ENCODE assay signal across 13 cellular contexts in genomic region chr1:2330511-2331199, GRCh38.
DNase-seq lines count a peak whose midpoint lies in the region; ATAC-seq and TF ChIP-seq lines count a peak whose summit lies in the region.
"Had no signal": no experiment of that assay in that cellular context is flagged by ENCODE, and none has a peak within 500 bp of the region (broad histone marks: within the 10 kb centered on the region; RNA-seq: fewer than 3 reads in every experiment).

No MANE protein-coding gene starts in this region.

- H3K36me3 ChIP-seq in esophagus squamous epithelium (no peaks in the 10 kb centered on the region), thyroid gland (no peaks in the 10 kb centered on the region)

- H3K4me1 ChIP-seq in esophagus squamous epithelium (peaks cover 7 to 50% (median 11%) of the 10 kb centered on the region in 3 donors), thyroid gland (peaks cover 9 to 12% of the 10 kb centered on the region in 2 donors)

- H3K27me3 ChIP-seq in esophagus squamous epithelium (peaks cover 0 to 37% (median 0%) of the 10 kb centered on the region in 4 donors), thyroid gland (no peaks in the 10 kb centered on the region)

- peak overlapping the region in 3 of 4 donors; percentile 60 to 79 (median 78) for H3K27ac ChIP-seq in esophagus squamous epithelium
- peak overlapping the region in 2 of 3 donors; percentile 10 to 32 for H3K27ac ChIP-seq in thyroid gland

- DNase-seq in HT1080 (ENCODE audit: low read depth) (peak; percentile 36), esophagus squamous epithelium (lab: John Stamatoyannopoulos, UW) (no peak), mesothelial cell of epicardium (ENCODE audit: low spot score in 2 of 2, unreplicated experiment in 2 of 2) (peak; percentile 59 to 79), thyroid gland (peak; percentile 80 to 82), HUDEP-2 (lab: John Stamatoyannopoulos, UW; ENCODE audit: unreplicated experiment in 76 of 76) (no peak), MV-4-11 (lab: John Stamatoyannopoulos, UW) (no peak)
- DNase-seq: activated CD4-positive, alpha-beta T cell treated with anti-CD3 and anti-CD28 coated beads, Interleukin-2, amount 50 U/mL, for 4 hours; DMS79 treated with DMSO at 0.1 percent for 48 hours; NCI-H2171 treated with DMSO at 0.1 percent for 48 hours; SHP77 had no signal

- no peak for TF ChIP-seq CTCF in esophagus squamous epithelium (IDR thresholded peaks at IDR 0.05)
- no peak for TF ChIP-seq CTCF in mesothelial cell of epicardium (IDR thresholded peaks at IDR 0.05; ENCODE audit: unreplicated experiment)
- TF ChIP-seq CTCF in thyroid gland (IDR thresholded peaks at IDR 0.05) = peak in 1 of 6 experiments; percentile 9

- intact Hi-C loops in esophagus squamous epithelium (cut with DNase I) (no loop called here), thyroid gland (cut with DNase I) (no loop called here)

- TF ChIP-seq POLR2A in esophagus squamous epithelium (IDR thresholded peaks at IDR 0.05) (no peak), thyroid gland (IDR thresholded peaks at IDR 0.05) (no peak)

- H3K27ac Mint-ChIP-seq in mesothelial cell of epicardium = peak overlapping the region; percentile 100
- H3K27ac Mint-ChIP-seq: progenitor cell of endocrine pancreas had no signal

- H3K27me3 Mint-ChIP-seq in mesothelial cell of epicardium (ENCODE audit: low read depth) = no peaks in the 10 kb centered on the region

- ATAC-seq in HG03521 (IDR thresholded peaks at IDR 0.05; ENCODE audit: unreplicated experiment) (no peak), GM18858 (IDR thresholded peaks at IDR 0.05; ENCODE audit: unreplicated experiment) (no peak)

- WGBS in esophagus squamous epithelium, 2 donors = 32 to 39% methylated on average over 7 to 23 of the region's 32 CpGs
- WGBS in thyroid gland, 2 donors = 61 to 66% methylated on average over 23 to 29 of the region's 32 CpGs

- H3K36me3 Mint-ChIP-seq in mesothelial cell of epicardium = no peaks in the 10 kb centered on the region

- H3K4me3 ChIP-seq in esophagus squamous epithelium (peak overlapping the region in 1 of 4 donors; percentile 8), thyroid gland (replicated peaks in 1 of 3) (no peak overlapping the region)

- H3K9me3 ChIP-seq in esophagus squamous epithelium (no peaks in the 10 kb centered on the region), thyroid gland (no peaks in the 10 kb centered on the region)

- peaks cover 57% of the 10 kb centered on the region for H3K4me1 Mint-ChIP-seq in mesothelial cell of epicardium

- peak overlapping the region; percentile 31 for H3K4me3 Mint-ChIP-seq in mesothelial cell of epicardium

- no peaks in the 10 kb centered on the region for H3K9me3 Mint-ChIP-seq in mesothelial cell of epicardium

Comparison
In these comparisons a context has a peak if more than half of its experiments do, and no peak if none do; other contexts are left out.
1. DNase-seq: peak in HT1080 (single experiment), mesothelial cell of epicardium (2 of 2) and thyroid gland (2 of 2); none in esophagus squamous epithelium (single experiment), HUDEP-2 (0 of 76) and MV-4-11 (single experiment).